Comparison of ENCODE assay signal across 14 cellular contexts in the genomic region with DNA sequence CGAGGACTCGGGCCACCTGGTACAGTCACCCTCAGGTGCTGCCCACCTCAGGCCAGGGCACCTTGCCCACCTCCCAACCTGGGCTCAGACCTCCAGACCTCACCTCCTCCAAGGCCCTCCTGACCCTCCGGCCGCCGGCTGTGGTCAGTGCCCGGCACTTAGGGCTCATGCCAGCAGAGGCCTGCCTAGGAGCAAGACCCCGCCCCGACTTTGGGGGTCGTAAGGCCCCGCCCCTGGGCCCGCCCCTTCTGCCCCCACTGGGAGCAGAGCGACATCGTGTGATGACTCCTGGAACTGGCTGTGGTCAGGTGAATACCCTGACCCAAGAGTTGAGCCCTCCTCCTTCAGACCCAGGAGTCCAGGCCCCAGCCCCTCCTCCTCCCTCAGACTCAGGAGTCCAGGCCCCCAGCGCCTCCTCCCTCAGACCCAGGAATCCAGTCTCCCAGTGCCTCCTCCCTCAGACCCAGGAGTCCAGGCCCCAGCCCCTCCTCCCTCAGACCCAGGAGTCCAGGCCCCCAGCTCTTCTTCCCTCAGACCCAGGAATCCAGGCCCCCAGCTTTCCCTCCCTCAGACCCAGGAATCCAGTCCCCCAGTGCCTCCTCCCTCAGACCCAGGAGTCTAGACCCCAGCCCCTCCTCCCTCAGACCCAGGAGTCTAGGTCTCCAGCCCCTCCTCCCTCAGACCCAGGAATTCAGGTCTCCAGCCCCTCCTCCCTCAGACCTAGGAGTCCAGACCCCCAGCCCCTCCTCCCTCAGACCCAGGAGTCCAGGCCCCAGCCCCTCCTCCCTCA. TPM values are rescaled to one million over a fixed set of nuclear protein-coding genes. Genes with fewer than 3 reads are reported as not detected.
DNase-seq lines count a peak whose midpoint lies in the region; ATAC-seq, FAIRE-seq and TF ChIP-seq lines count a peak whose summit lies in the region.
"Had no signal": no experiment of that assay in that cellular context is flagged by ENCODE, and none has a peak within 500 bp of the region (broad histone marks: within the 10 kb centered on the region; RNA-seq: fewer than 3 reads in every experiment).

A gene with protein sequence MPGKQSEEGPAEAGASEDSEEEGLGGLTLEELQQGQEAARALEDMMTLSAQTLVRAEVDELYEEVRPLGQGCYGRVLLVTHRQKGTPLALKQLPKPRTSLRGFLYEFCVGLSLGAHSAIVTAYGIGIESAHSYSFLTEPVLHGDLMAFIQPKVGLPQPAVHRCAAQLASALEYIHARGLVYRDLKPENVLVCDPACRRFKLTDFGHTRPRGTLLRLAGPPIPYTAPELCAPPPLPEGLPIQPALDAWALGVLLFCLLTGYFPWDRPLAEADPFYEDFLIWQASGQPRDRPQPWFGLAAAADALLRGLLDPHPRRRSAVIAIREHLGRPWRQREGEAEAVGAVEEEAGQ (minus strand): TSS at position 183 of the 790 bp plus-strand sequence. CDS start 839 bp downstream, outside the sequence.

- no peak within 1 kb of the TSS for H3K4me2 ChIP-seq in IMR-90 (ENCODE audit: low read depth, low read length)
- no peak within 1 kb of the TSS for H3K4me2 ChIP-seq in mesendoderm (ENCODE audit: low read length)

- H3K18ac ChIP-seq in IMR-90 (ENCODE audit: low read depth, low read length) (no peak within 1 kb of the TSS), mesendoderm (ENCODE audit: low read length) (no peak within 1 kb of the TSS)

- H3K36me3 Mint-ChIP-seq in Caco-2 (ENCODE audit: insufficient read depth, unreplicated experiment) (peaks cover 4% of the 10 kb centered on the region), chondrocyte (ENCODE audit: low read depth) (no peaks in the 10 kb centered on the region)

- H3K4me3 Mint-ChIP-seq in Caco-2 (ENCODE audit: unreplicated experiment) (peak within 1 kb of the TSS; percentile 27), chondrocyte (ENCODE audit: unreplicated experiment) (no peak within 1 kb of the TSS)

- peak; percentile 17; the same call in 1 of the 2 replicates for TF ChIP-seq RAD21 in IMR-90 (IDR thresholded peaks at IDR 0.05; ENCODE audit: low read length)

- TF ChIP-seq CTCF in Caco-2 (IDR thresholded peaks at IDR 0.05; ENCODE audit: insufficient read depth in 1 of 2, low read depth in 1 of 2, low read length in 1 of 2, severe bottlenecking in 1 of 2, unreplicated experiment in 1 of 2) (no peak), IMR-90 (conservative IDR thresholded peaks at IDR 0.05; ENCODE audit: low read depth, low read length) (peak; percentile 32; the same call in 1 of the 2 replicates), chondrocyte (IDR thresholded peaks at IDR 0.05) (peak; percentile 29)

- H3K4me1 Mint-ChIP-seq in Caco-2 (ENCODE audit: low read depth, unreplicated experiment) (no peaks in the 10 kb centered on the region), chondrocyte (ENCODE audit: low read depth) (no peaks in the 10 kb centered on the region)

- CTCF ChIA-PET in Caco-2 (lab: Charles Lee) (interaction anchor here (0.6 kb wide), 1 partner anchor 11 kb away, joined by 3 read pairs; no protein-coding TSS in a partner anchor), IMR-90 (lab: Yijun Ruan, JAX) (no interaction called here)

- H4K20me1 ChIP-seq in IMR-90 (ENCODE audit: insufficient read depth, low read length), result no peaks in the 10 kb centered on the region

- DNase-seq in Caco-2 (no peak), IMR-90 (no peak), chondrocyte (ENCODE audit: low spot score) (no peak), mesendoderm (peak; percentile 75), NCI-H1105 (lab: John Stamatoyannopoulos, UW) (no peak), urothelium cell line (ENCODE audit: low spot score) (no peak)
- DNase-seq in stimulated activated CD4-positive, alpha-beta T cell treated with anti-CD3 and anti-CD28 coated beads, Interleukin-15, amount 100 ng/mL, for 24 hours, result no peak
- DNase-seq: activated effector memory CD4-positive, alpha-beta T cell treated with anti-CD3 and anti-CD28 coated beads, Interleukin-2, amount 50 U/mL, for 16 hours; Calu3; effector CD8-positive, alpha-beta T cell; nucleus accumbens; stimulated activated CD4-positive, alpha-beta T cell treated with anti-CD3 and anti-CD28 coated beads, Interleukin-4, amount 100 ng/mL, for 1 hour had no signal

- H3K9me3 ChIP-seq in Caco-2 (no peaks in the 10 kb centered on the region), IMR-90 (ENCODE audit: control insufficient read depth, insufficient read depth, low read length) (no peaks in the 10 kb centered on the region)

- H2BK120ac ChIP-seq in IMR-90 (ENCODE audit: low read depth, low read length), result no peak within 1 kb of the TSS
- no peak within 1 kb of the TSS for H2BK120ac ChIP-seq in mesendoderm (ENCODE audit: low read depth, low read length)

- POLR2A ChIA-PET in Caco-2 (lab: Charles Lee), result no interaction called here
- POLR2A ChIA-PET in IMR-90 (lab: Charles Lee; ENCODE audit: unreplicated experiment), result no interaction called here

- H3K4me1 ChIP-seq in Caco-2, result 0 out of 2 replicates have a peak, but pooled peaks cover 3% of the 10 kb centered on the region
- H3K4me1 ChIP-seq in IMR-90 (ENCODE audit: control insufficient read depth, insufficient read depth, low read length), result no peaks in the 10 kb centered on the region; the same call in 1 of the 2 replicates
- H3K4me1 ChIP-seq in mesendoderm (ENCODE audit: control insufficient read depth, low read depth, low read length), result no peaks in the 10 kb centered on the region

- H3K36me3 ChIP-seq in Caco-2 (ENCODE audit: control insufficient read depth, insufficient read depth, low read length), result no peaks in the 10 kb centered on the region
- no peaks in the 10 kb centered on the region for H3K36me3 ChIP-seq in IMR-90 (ENCODE audit: control insufficient read depth, insufficient read depth, low read length)
- no peaks in the 10 kb centered on the region for H3K36me3 ChIP-seq in mesendoderm (ENCODE audit: control insufficient read depth, insufficient read depth, low read length)

- peak; percentile 40 for ATAC-seq in IMR-90 (ENCODE audit: low read depth)
- no peak for ATAC-seq in GM18511 (IDR thresholded peaks at IDR 0.05; ENCODE audit: unreplicated experiment)

- H2BK5ac ChIP-seq in IMR-90 (ENCODE audit: low read depth, low read length, poor library complexity, severe bottlenecking) (no peak within 1 kb of the TSS), mesendoderm (ENCODE audit: low read length) (no peak within 1 kb of the TSS)

- dilution Hi-C loops in IMR-90 (cut with HindIII; ENCODE audit: low sequenced_read_pairs, unreplicated experiment), result no loop called here

- H3K23ac ChIP-seq in IMR-90 (ENCODE audit: low read depth, low read length), result no peak within 1 kb of the TSS
- no peak within 1 kb of the TSS for H3K23ac ChIP-seq in mesendoderm (ENCODE audit: low read length)

- H3K79me2 ChIP-seq in mesendoderm (ENCODE audit: control insufficient read depth, insufficient read depth, low read length), result no peaks in the 10 kb centered on the region

- H3K4ac ChIP-seq in IMR-90 (ENCODE audit: low read depth, low read length) (peak within 1 kb of the TSS; percentile 22), mesendoderm (ENCODE audit: low read depth, low read length) (no peak within 1 kb of the TSS)

- H3K4me3 ChIP-seq in Caco-2 (ENCODE audit: low read depth, low read length) (no peak within 1 kb of the TSS), IMR-90 (ENCODE audit: insufficient read depth, low read depth, low read length) (no peak within 1 kb of the TSS), mesendoderm (ENCODE audit: low read length) (no peak within 1 kb of the TSS)

- no peak within 1 kb of the TSS for H4K5ac ChIP-seq in IMR-90 (ENCODE audit: low read depth, low read length)
- no peak within 1 kb of the TSS for H4K5ac ChIP-seq in mesendoderm (ENCODE audit: low read length)

- no TSS peak for BruUV-seq in Caco-2 (replicated peaks; lab: Mats Ljungman, UMichigan)
- BruUV-seq in IMR-90 (replicated peaks; lab: Mats Ljungman, UMichigan), result no TSS peak

- peak within 1 kb of the TSS; percentile 61 for H2AK9ac ChIP-seq in IMR-90 (replicated peaks; ENCODE audit: low read depth, low read length, poor library complexity)

- 14% methylated on average over 6 of the region's 14 CpGs; no CpG with 5 or more reads in 1 of the 2 experiments for WGBS in IMR-90 (ENCODE audit: extremely low coverage in 2 of 2, insufficient read length in 1 of 2), 2 experiments
- no CpG with 5 or more reads among the region's 14 CpGs for WGBS in mesendoderm (ENCODE audit: extremely low coverage, insufficient coverage, low lambda C conversion rate)

- H3K9ac ChIP-seq in IMR-90 (ENCODE audit: low read depth, low read length) (no peak within 1 kb of the TSS), mesendoderm (ENCODE audit: low read length) (no peak within 1 kb of the TSS)

- FAIRE-seq in urothelium cell line (lab: Jason Lieb, UNC), result no peak

- H3K9me3 Mint-ChIP-seq in Caco-2 (ENCODE audit: unreplicated experiment) (peaks cover 1% of the 10 kb centered on the region), chondrocyte (ENCODE audit: low read depth) (peaks cover 5% of the 10 kb centered on the region)

- H2AK5ac ChIP-seq in IMR-90 (ENCODE audit: low read depth, low read length), result peak within 1 kb of the TSS; percentile 28; the same call in 1 of the 2 replicates
- H2AK5ac ChIP-seq in mesendoderm (ENCODE audit: low read length), result no peak within 1 kb of the TSS

- no peak within 1 kb of the TSS for H2BK20ac ChIP-seq in IMR-90 (ENCODE audit: low read depth, low read length)

- H2AFZ ChIP-seq in IMR-90 (replicated peaks; ENCODE audit: low read length, poor library complexity), result peak within 1 kb of the TSS; percentile 58

- H3K27ac Mint-ChIP-seq in Caco-2 (ENCODE audit: unreplicated experiment) (peak within 1 kb of the TSS; percentile 53), chondrocyte (ENCODE audit: unreplicated experiment) (no peak within 1 kb of the TSS)

- H3K27me3 ChIP-seq in Caco-2 (replicated peaks; ENCODE audit: control insufficient read depth, insufficient read depth, low read length) (no peaks in the 10 kb centered on the region), IMR-90 (ENCODE audit: control insufficient read depth, insufficient read depth, low read length) (no peaks in the 10 kb centered on the region; the same call in 1 of the 2 replicates), mesendoderm (ENCODE audit: insufficient read depth, low read length, poor library complexity) (no peaks in the 10 kb centered on the region)

- peak within 1 kb of the TSS; percentile 10 to 33; a peak in 1 of 4 replicates for H4K8ac ChIP-seq in IMR-90 (ENCODE audit: low read depth in 2 of 2, low read length in 2 of 2)
- H4K8ac ChIP-seq in mesendoderm (ENCODE audit: low read depth, low read length), result no peak within 1 kb of the TSS

- H3K56ac ChIP-seq in IMR-90 (ENCODE audit: extremely low read depth, insufficient read depth, low read length), result no peak within 1 kb of the TSS
- no peak within 1 kb of the TSS for H3K56ac ChIP-seq in mesendoderm (ENCODE audit: low read length)

- no peak for TF ChIP-seq POLR2A in IMR-90 (IDR thresholded peaks at IDR 0.05; ENCODE audit: low read depth, low read length)

- intact Hi-C loops in Caco-2 (cut with micrococcal nuclease; ENCODE audit: unreplicated experiment), result no loop called here
- intact Hi-C loops in IMR-90 (cut with micrococcal nuclease), result loop anchor here (2.0 kb wide), 1 partner anchor 20 kb away; no protein-coding TSS in a partner anchor

- 0 out of 2 replicates have a peak within 1 kb of the TSS, but pooled peaks have one; percentile 5 for H3K14ac ChIP-seq in IMR-90 (replicated peaks; ENCODE audit: low read depth, low read length)

- H3K27me3 Mint-ChIP-seq in Caco-2 (ENCODE audit: insufficient read depth, unreplicated experiment) (no peaks in the 10 kb centered on the region), chondrocyte (ENCODE audit: low read depth) (no peaks in the 10 kb centered on the region)

- H4K91ac ChIP-seq in IMR-90 (ENCODE audit: insufficient read depth, low read depth, low read length), result no peak within 1 kb of the TSS

- H3K9me1 ChIP-seq in IMR-90 (ENCODE audit: insufficient read depth, low read length), result 0 out of 2 replicates have a peak, but pooled peaks cover 2% of the 10 kb centered on the region

- no peak within 1 kb of the TSS for H3K27ac ChIP-seq in IMR-90 (ENCODE audit: insufficient read depth, low read length)
- no peak within 1 kb of the TSS for H3K27ac ChIP-seq in mesendoderm (ENCODE audit: low read depth, low read length)

- H3K79me1 ChIP-seq in IMR-90 (ENCODE audit: low read depth in 1 of 2, low read length in 2 of 2), result no peaks in the 10 kb centered on the region
- no peaks in the 10 kb centered on the region for H3K79me1 ChIP-seq in mesendoderm (ENCODE audit: low read length)

- in situ Hi-C loops in IMR-90 (cut with MboI; ENCODE audit: low sequenced_read_pairs), result no loop called here

- H2BK15ac ChIP-seq in IMR-90 (ENCODE audit: low read depth, low read length), result no peak within 1 kb of the TSS
- H2BK15ac ChIP-seq in mesendoderm (replicated peaks; ENCODE audit: low read depth), result no peak within 1 kb of the TSS

RNA-seq across cellular contexts. Expression of the gene that starts here (rescaled TPM):
- total RNA-seq in Caco-2 (2022) (not detected in 2 replicates), IMR-90 (2012; rRNA removed) (not detected in 2 replicates), chondrocyte (not detected in 3 replicates)
- polyA plus RNA-seq in IMR-90 (2012; rRNA removed), result 0.30 and 0.48 TPM in 2 replicates
- 0.47 TPM in 1 of 2 replicates, not detected in the other for polyA plus RNA-seq in IMR-90 (2012; cell fraction: cytosol; rRNA removed)
- 3.7 and 5.3 TPM in 2 replicates for polyA plus RNA-seq in IMR-90 (2012; cell fraction: nucleus; rRNA removed; ENCODE audit: low replicate concordance)
- polyA plus RNA-seq in mesendoderm (2013, experiment 1 of 2), result 0.10 TPM
- polyA plus RNA-seq in mesendoderm (2013, experiment 2 of 2), result 0.10 TPM
- total RNA-seq: Calu3, temporal lobe had no signal

Comparison
In these comparisons a context has a peak if more than half of its experiments do, and no peak if none do; other contexts are left out.
1. CTCF ChIP-seq: peak in IMR-90 (single experiment) and chondrocyte (single experiment); none in Caco-2 (0 of 2).